ENCODE assay signal across 11 cellular contexts in the genomic region with DNA sequence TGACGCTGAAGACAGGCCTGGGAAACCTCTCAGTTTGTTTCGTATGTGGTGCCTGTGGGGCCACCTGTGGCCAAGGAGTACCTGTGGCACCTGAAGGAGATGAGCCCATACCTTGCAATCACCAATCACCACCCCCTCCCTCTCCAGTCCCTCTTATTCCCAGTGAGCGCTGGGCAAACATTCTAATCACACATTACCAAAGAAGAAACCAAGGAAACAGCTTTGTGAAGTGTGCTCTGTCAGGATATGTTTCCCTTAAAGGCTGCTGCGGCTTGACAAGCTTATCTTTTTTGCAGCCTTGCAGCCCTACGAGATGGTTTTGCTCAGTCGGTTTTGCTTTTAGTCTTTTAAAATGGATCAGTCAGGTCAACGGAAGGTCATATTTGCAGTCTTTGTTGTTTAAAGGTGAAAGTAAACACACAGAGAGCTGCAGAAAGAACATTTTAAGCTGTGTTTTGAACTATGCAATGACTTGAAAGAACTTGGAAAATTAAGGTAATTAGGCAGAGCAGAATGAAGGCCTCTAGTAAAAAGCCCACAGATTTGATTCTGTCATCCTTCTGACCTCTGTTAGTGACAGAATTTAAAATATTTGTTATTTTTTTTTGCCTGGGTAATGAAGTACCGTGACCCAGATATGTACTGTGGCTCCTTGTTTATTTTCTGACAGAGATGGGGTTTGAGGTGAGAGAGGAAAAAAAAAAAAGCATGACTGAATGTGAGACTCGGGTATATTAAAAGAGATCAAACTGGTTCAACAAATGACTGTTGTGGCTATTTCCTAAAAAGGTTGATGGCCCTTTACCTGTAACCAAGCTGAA.
DNase-seq lines count a peak whose midpoint lies in the region; ATAC-seq and TF ChIP-seq lines count a peak whose summit lies in the region.
"Had no signal": no experiment of that assay in that cellular context is flagged by ENCODE, and none has a peak within 500 bp of the region (broad histone marks: within the 10 kb centered on the region; RNA-seq: fewer than 3 reads in every experiment).

No MANE protein-coding gene starts in this region.

- TF ChIP-seq CTCF in hepatocyte (IDR thresholded peaks at IDR 0.05; ENCODE audit: poor library complexity) = no peak
- TF ChIP-seq CTCF in osteoblast (IDR thresholded peaks at IDR 0.05; ENCODE audit: extremely low read depth, low read depth, low read length) = no peak
- TF ChIP-seq CTCF in vagina (IDR thresholded peaks at IDR 0.05) = no peak

- H3K9me2 ChIP-seq in hepatocyte (replicated peaks; ENCODE audit: insufficient read depth) = no peaks in the 10 kb centered on the region

- no peaks in the 10 kb centered on the region for H4K20me1 ChIP-seq in hepatocyte (ENCODE audit: insufficient read depth, poor library complexity, severe bottlenecking)
- H4K20me1 ChIP-seq in osteoblast (ENCODE audit: insufficient read depth, low read length) = no peaks in the 10 kb centered on the region

- WGBS in hepatocyte (ENCODE audit: low lambda C conversion rate, missing lambda C conversion rate) = 15% methylated on average over 9 of the region's 9 CpGs

- H3K9me3 ChIP-seq in hepatocyte (ENCODE audit: low read depth) (no peaks in the 10 kb centered on the region), osteoblast (ENCODE audit: low read depth, low read length) (no peaks in the 10 kb centered on the region), vagina (no peaks in the 10 kb centered on the region)
- H3K9me3 ChIP-seq: BE2C, spleen had no signal

- H3K27ac ChIP-seq in hepatocyte (peak overlapping the region; percentile 4), osteoblast (ENCODE audit: low read depth, low read length) (no peak overlapping the region), vagina (no peak overlapping the region)
- H3K27ac ChIP-seq: spleen had no signal

- no peaks in the 10 kb centered on the region for H3K27me3 ChIP-seq in hepatocyte
- H3K27me3 ChIP-seq in osteoblast (ENCODE audit: insufficient read depth, low read length) = no peaks in the 10 kb centered on the region
- no peaks in the 10 kb centered on the region for H3K27me3 ChIP-seq in vagina
- H3K27me3 ChIP-seq: BE2C, spleen had no signal

- H2AFZ ChIP-seq in hepatocyte (peak overlapping the region; percentile 47), osteoblast (ENCODE audit: low read length) (no peak overlapping the region)

- DNase-seq in DMS53 treated with DMSO at 0.1 percent for 48 hours (lab: John Stamatoyannopoulos, UW; ENCODE audit: unreplicated experiment) (peak; percentile 64), NCI-H748 treated with DMSO at 0.1 percent for 48 hours (lab: John Stamatoyannopoulos, UW) (peak; percentile 50), hepatocyte (ENCODE audit: low spot score) (peak; percentile 26), osteoblast (ENCODE audit: insufficient read length, low spot score, missing footprints) (peak; percentile 45), vagina (ENCODE audit: extremely low spot score in 2 of 2) (no peak), hepatic stellate cell (ENCODE audit: low spot score) (no peak)
- DNase-seq: occipital lobe, spleen had no signal

- ATAC-seq in GM21447 (IDR thresholded peaks at IDR 0.05; ENCODE audit: unreplicated experiment) = no peak
- no peak for ATAC-seq in GM18520 (IDR thresholded peaks at IDR 0.05; ENCODE audit: unreplicated experiment)

- no peaks in the 10 kb centered on the region for H3K79me2 ChIP-seq in hepatocyte
- H3K79me2 ChIP-seq in osteoblast (ENCODE audit: insufficient read depth, low read length) = no peaks in the 10 kb centered on the region

- intact Hi-C loops in vagina (cut with DNase I) = no loop called here

- peak overlapping the region; percentile 72 for H3K4me2 ChIP-seq in hepatocyte
- H3K4me2 ChIP-seq in osteoblast (ENCODE audit: insufficient read depth, low read length) = no peak overlapping the region

- H3K4me3 ChIP-seq in hepatocyte = no peak overlapping the region
- no peak overlapping the region for H3K4me3 ChIP-seq in osteoblast (ENCODE audit: insufficient read depth, low read length)
- no peak overlapping the region for H3K4me3 ChIP-seq in vagina
- H3K4me3 ChIP-seq: spleen had no signal

- no peak for TF ChIP-seq POLR2A in vagina (IDR thresholded peaks at IDR 0.05)

- no peaks in the 10 kb centered on the region for H3K36me3 ChIP-seq in hepatocyte (replicated peaks; ENCODE audit: insufficient read depth, low read depth)
- H3K36me3 ChIP-seq in osteoblast (ENCODE audit: insufficient read depth, low read length) = no peaks in the 10 kb centered on the region
- no peaks in the 10 kb centered on the region for H3K36me3 ChIP-seq in vagina
- H3K36me3 ChIP-seq: BE2C, spleen had no signal

- peaks cover 16% of the 10 kb centered on the region for H3K4me1 ChIP-seq in hepatocyte (ENCODE audit: insufficient read depth)
- H3K4me1 ChIP-seq in osteoblast (ENCODE audit: insufficient read depth, low read length) = no peaks in the 10 kb centered on the region
- H3K4me1 ChIP-seq in vagina = no peaks in the 10 kb centered on the region
- H3K4me1 ChIP-seq: BE2C, spleen had no signal

Comparison
In these comparisons a context has a peak if more than half of its experiments do, and no peak if none do; other contexts are left out.
1. DNase-seq: peak in DMS53 treated with DMSO at 0.1 percent for 48 hours (single experiment), NCI-H748 treated with DMSO at 0.1 percent for 48 hours (single experiment), hepatocyte (single experiment) and osteoblast (single experiment); none in vagina (0 of 2) and hepatic stellate cell (single experiment).